9 cellular contexts compared by ENCODE assay signal in genomic region chr6:195861-196360, GRCh38.
DNase-seq lines count a peak whose midpoint lies in the region; ATAC-seq and TF ChIP-seq lines count a peak whose summit lies in the region.
"Had no signal": no experiment of that assay in that cellular context is flagged by ENCODE, and none has a peak within 500 bp of the region (broad histone marks: within the 10 kb centered on the region; RNA-seq: fewer than 3 reads in every experiment).

No MANE protein-coding gene starts in this region.

- H2AFZ ChIP-seq in OCI-LY7 (ENCODE audit: low read length), result no peak overlapping the region

- H4K20me1 ChIP-seq in OCI-LY7 (ENCODE audit: insufficient read depth, low read length), result no peaks in the 10 kb centered on the region

- ATAC-seq in naive thymus-derived CD8-positive, alpha-beta T cell, result peak; percentile 87 to 88
- ATAC-seq in HG02642 (IDR thresholded peaks at IDR 0.05; ENCODE audit: poor library complexity, unreplicated experiment), result no peak

- peaks cover 30% of the 10 kb centered on the region for H3K4me1 ChIP-seq in OCI-LY7 (ENCODE audit: insufficient read depth, low read length, poor library complexity, severe bottlenecking)

- CTCF ChIA-PET in OCI-LY7 (lab: Charles Lee; ENCODE audit: unreplicated experiment), result interaction anchor here (1.0 kb wide), 1 partner anchor 20 kb away, joined by 4 read pairs; no protein-coding TSS in a partner anchor

- peak; percentile 46 for DNase-seq in AG08395 (ENCODE audit: low spot score)
- peak; percentile 17 for DNase-seq in T-helper 9 cell
- peak; percentile 47 for DNase-seq in central memory CD4-positive, alpha-beta T cell
- DNase-seq in naive thymus-derived CD8-positive, alpha-beta T cell, result peak in 7 of 10 donors; percentile 26 to 68 (median 41)
- no peak for DNase-seq in DMS 273 (lab: John Stamatoyannopoulos, UW; ENCODE audit: unreplicated experiment)
- no peak for DNase-seq in OCI-LY7 (ENCODE audit: low spot score)
- no peak for DNase-seq in mesothelial cell of epicardium (ENCODE audit: low spot score in 2 of 2, unreplicated experiment in 2 of 2)

- no peaks in the 10 kb centered on the region for H3K79me2 ChIP-seq in OCI-LY7 (ENCODE audit: insufficient read depth, low read depth, low read length)

- TF ChIP-seq CTCF in OCI-LY7 (conservative IDR thresholded peaks at IDR 0.05; ENCODE audit: low read length), result no peak
- no peak for TF ChIP-seq CTCF in mesothelial cell of epicardium (IDR thresholded peaks at IDR 0.05; ENCODE audit: unreplicated experiment)

- H3K4me3 ChIP-seq in OCI-LY7 (ENCODE audit: low read depth, low read length, poor library complexity, severe bottlenecking), result no peak overlapping the region

- H3K9me3 ChIP-seq in OCI-LY7 (ENCODE audit: low read length), result no peaks in the 10 kb centered on the region

- no peaks in the 10 kb centered on the region for H3K27me3 Mint-ChIP-seq in naive thymus-derived CD8-positive, alpha-beta T cell
- peaks cover 10% of the 10 kb centered on the region for H3K27me3 Mint-ChIP-seq in mesothelial cell of epicardium (ENCODE audit: low read depth)
- H3K27me3 Mint-ChIP-seq: memory B cell had no signal

- H3K4me1 Mint-ChIP-seq in naive thymus-derived CD8-positive, alpha-beta T cell, result peaks cover 30 to 47% (median 43%) of the 10 kb centered on the region in 4 donors
- no peaks in the 10 kb centered on the region for H3K4me1 Mint-ChIP-seq in mesothelial cell of epicardium

- POLR2A ChIA-PET in naive thymus-derived CD8-positive, alpha-beta T cell (lab: Charles Lee), result interaction anchor here (1.4 kb wide), 3 partner anchors 11 to 142 kb away, joined by 3 read pairs; no protein-coding TSS in a partner anchor
- POLR2A ChIA-PET in OCI-LY7 (lab: Charles Lee), result interaction anchor here (0.6 to 1.3 kb wide), 3 partner anchors 14 to 110 kb away, joined by 3 to 5 read pairs (median 4); no protein-coding TSS in a partner anchor

- H3K9me3 Mint-ChIP-seq in naive thymus-derived CD8-positive, alpha-beta T cell, result no peaks in the 10 kb centered on the region
- H3K9me3 Mint-ChIP-seq in mesothelial cell of epicardium, result no peaks in the 10 kb centered on the region
- H3K9me3 Mint-ChIP-seq: memory B cell had no signal

- no TSS peak for BruUV-seq in OCI-LY7 (replicated peaks; lab: Mats Ljungman, UMichigan)

- H3K4me2 ChIP-seq in OCI-LY7 (ENCODE audit: low read length), result no peak overlapping the region

- peak overlapping the region; percentile 25 to 89 (median 66) for H3K27ac Mint-ChIP-seq in naive thymus-derived CD8-positive, alpha-beta T cell
- no peak overlapping the region for H3K27ac Mint-ChIP-seq in mesothelial cell of epicardium
- H3K27ac Mint-ChIP-seq: memory B cell had no signal

- no peaks in the 10 kb centered on the region for H3K9me2 ChIP-seq in OCI-LY7 (ENCODE audit: insufficient read depth, low read length)

- peak overlapping the region in 7 of 10 donors; percentile 4 to 70 (median 52) for H3K4me3 Mint-ChIP-seq in naive thymus-derived CD8-positive, alpha-beta T cell
- no peak overlapping the region for H3K4me3 Mint-ChIP-seq in mesothelial cell of epicardium
- H3K4me3 Mint-ChIP-seq: memory B cell had no signal

- H3K36me3 ChIP-seq in OCI-LY7 (ENCODE audit: insufficient read depth, low read length), result no peaks in the 10 kb centered on the region

- no peak overlapping the region for H3K27ac ChIP-seq in OCI-LY7 (ENCODE audit: low read depth, low read length, poor library complexity, severe bottlenecking)

- H3K36me3 Mint-ChIP-seq in naive thymus-derived CD8-positive, alpha-beta T cell, result no peaks in the 10 kb centered on the region
- H3K36me3 Mint-ChIP-seq in mesothelial cell of epicardium, result no peaks in the 10 kb centered on the region
- H3K36me3 Mint-ChIP-seq: memory B cell had no signal

- intact Hi-C loops in OCI-LY7 (cut with micrococcal nuclease; ENCODE audit: unreplicated experiment), result no loop called here

Comparison
In these comparisons a context has a peak if more than half of its experiments do, and no peak if none do; other contexts are left out.
1. DNase-seq: peak in AG08395 (single experiment), T-helper 9 cell (single experiment), central memory CD4-positive, alpha-beta T cell (single experiment) and naive thymus-derived CD8-positive, alpha-beta T cell (7 of 10); none in DMS 273 (single experiment), OCI-LY7 (single experiment) and mesothelial cell of epicardium (0 of 2).